In the genomic region with DNA sequence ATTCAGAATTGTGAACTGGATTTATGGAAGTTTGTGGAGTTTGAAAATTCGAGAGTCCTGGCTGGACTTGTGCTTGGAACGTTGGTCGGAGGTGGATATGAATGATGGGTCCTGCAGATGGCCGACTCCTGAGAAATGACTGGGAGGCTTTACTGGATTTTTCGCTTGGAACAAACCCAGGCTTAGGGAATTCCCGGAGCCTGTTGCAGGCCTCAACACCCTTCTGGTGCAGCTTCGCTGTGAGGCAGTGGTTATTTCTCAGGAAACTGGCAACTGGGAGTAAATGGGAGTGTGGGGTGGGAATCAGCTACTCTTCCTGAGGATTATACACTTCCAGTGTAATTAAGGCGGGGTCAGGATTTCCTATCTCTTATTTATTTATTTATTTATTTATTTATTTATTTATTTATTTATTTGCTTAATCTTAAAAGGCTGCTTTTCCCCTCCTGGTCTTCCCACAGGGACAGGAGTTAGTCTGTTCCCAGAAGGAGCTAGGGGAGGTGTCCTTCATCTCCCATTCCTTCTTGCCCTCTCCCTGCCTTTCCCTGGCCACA, we compare ENCODE assay signal across 9 cellular contexts. TPM values are rescaled to one million over a fixed set of nuclear protein-coding genes. Genes with fewer than 3 reads are reported as not detected.
DNase-seq lines count a peak whose midpoint lies in the region; ATAC-seq and TF ChIP-seq lines count a peak whose summit lies in the region.
"Had no signal": no experiment of that assay in that cellular context is flagged by ENCODE, and none has a peak within 500 bp of the region (broad histone marks: within the 10 kb centered on the region; RNA-seq: fewer than 3 reads in every experiment).

No MANE protein-coding gene starts in this region.

- H3K36me3 ChIP-seq in stomach (no peaks in the 10 kb centered on the region), body of pancreas (replicated peaks in 1 of 2; ENCODE audit: insufficient read depth in 1 of 2, low read depth in 2 of 2) (no peaks in the 10 kb centered on the region)

- TF ChIP-seq POLR2A in stomach (IDR thresholded peaks at IDR 0.05) (no peak), body of pancreas (IDR thresholded peaks at IDR 0.05) (no peak)

- no peaks in the 10 kb centered on the region for H3K27me3 ChIP-seq in right cardiac atrium (ENCODE audit: control insufficient read depth, insufficient read depth)
- H3K27me3 ChIP-seq in stomach = no peaks in the 10 kb centered on the region
- no peaks in the 10 kb centered on the region for H3K27me3 ChIP-seq in body of pancreas

- DNase-seq in activated CD4-positive, alpha-beta memory T cell treated with anti-CD3 and anti-CD28 coated beads for 36 hours = no peak
- no peak for DNase-seq in activated CD4-positive, alpha-beta memory T cell treated with anti-CD3 and anti-CD28 coated beads, Interleukin-2, amount 10 ng/mL, durations not matched to agents 7 days and 5 days
- DNase-seq in activated B cell treated with CpG ODN at 0.5 μM for 24 hours (no peak), right cardiac atrium (no peak), stomach (no peak), body of pancreas (no peak), NCI-H524 (lab: John Stamatoyannopoulos, UW) (no peak)
- DNase-seq: NCI-H1048 had no signal

- H3K27ac Mint-ChIP-seq in activated CD4-positive, alpha-beta memory T cell treated with anti-CD3 and anti-CD28 coated beads for 36 hours = peak overlapping the region; percentile 83
- no peak overlapping the region for H3K27ac Mint-ChIP-seq in activated CD4-positive, alpha-beta memory T cell treated with anti-CD3 and anti-CD28 coated beads, Interleukin-2, amount 10 ng/mL, durations not matched to agents 7 days and 5 days
- no peak overlapping the region for H3K27ac Mint-ChIP-seq in activated B cell treated with CpG ODN at 0.5 μM for 24 hours

- 24% methylated on average over 8 of the region's 8 CpGs for WGBS in right cardiac atrium
- WGBS in stomach, 5 donors = 44 to 75% (median 66%) methylated on average over 8 of the region's 8 CpGs
- 69 to 70% methylated on average over 8 of the region's 8 CpGs for WGBS in body of pancreas, 2 donors

- no peaks in the 10 kb centered on the region for H3K36me3 Mint-ChIP-seq in activated CD4-positive, alpha-beta memory T cell treated with anti-CD3 and anti-CD28 coated beads for 36 hours
- H3K36me3 Mint-ChIP-seq in activated CD4-positive, alpha-beta memory T cell treated with anti-CD3 and anti-CD28 coated beads, Interleukin-2, amount 10 ng/mL, durations not matched to agents 7 days and 5 days (ENCODE audit: low read depth) = peaks cover 12% of the 10 kb centered on the region
- peaks cover 4% of the 10 kb centered on the region for H3K36me3 Mint-ChIP-seq in activated B cell treated with CpG ODN at 0.5 μM for 24 hours (ENCODE audit: low read depth)

- H3K4me3 Mint-ChIP-seq in activated CD4-positive, alpha-beta memory T cell treated with anti-CD3 and anti-CD28 coated beads for 36 hours = peak overlapping the region; percentile 9
- H3K4me3 Mint-ChIP-seq in activated CD4-positive, alpha-beta memory T cell treated with anti-CD3 and anti-CD28 coated beads, Interleukin-2, amount 10 ng/mL, durations not matched to agents 7 days and 5 days = no peak overlapping the region
- peak overlapping the region; percentile 3 for H3K4me3 Mint-ChIP-seq in activated B cell treated with CpG ODN at 0.5 μM for 24 hours

- H3K4me1 ChIP-seq in right cardiac atrium (ENCODE audit: control insufficient read depth, insufficient read depth, low read length) = peaks cover 57% of the 10 kb centered on the region
- peaks cover 80 to 96% (median 88%) of the 10 kb centered on the region in 4 donors for H3K4me1 ChIP-seq in stomach
- H3K4me1 ChIP-seq in body of pancreas = peaks cover 87% of the 10 kb centered on the region

- H3K9me3 ChIP-seq in right cardiac atrium (ENCODE audit: control insufficient read depth, low read length) (no peaks in the 10 kb centered on the region), stomach (no peaks in the 10 kb centered on the region), body of pancreas (no peaks in the 10 kb centered on the region)

- H3K9me3 Mint-ChIP-seq in activated CD4-positive, alpha-beta memory T cell treated with anti-CD3 and anti-CD28 coated beads for 36 hours = no peaks in the 10 kb centered on the region
- no peaks in the 10 kb centered on the region for H3K9me3 Mint-ChIP-seq in activated CD4-positive, alpha-beta memory T cell treated with anti-CD3 and anti-CD28 coated beads, Interleukin-2, amount 10 ng/mL, durations not matched to agents 7 days and 5 days
- no peaks in the 10 kb centered on the region for H3K9me3 Mint-ChIP-seq in activated B cell treated with CpG ODN at 0.5 μM for 24 hours

- intact Hi-C loops in activated CD4-positive, alpha-beta memory T cell treated with anti-CD3 and anti-CD28 coated beads for 36 hours (cut with micrococcal nuclease) = no loop called here
- intact Hi-C loops in activated B cell treated with CpG ODN at 0.5 μM for 24 hours (cut with micrococcal nuclease) (no loop called here), right cardiac atrium (cut with DNase I) (no loop called here), stomach (cut with DNase I; ENCODE audit: low total_unique reads) (no loop called here), body of pancreas (cut with DNase I) (loop anchor here (10.0 kb wide), 1 partner anchor 79 kb away; no protein-coding TSS in a partner anchor)

- POLR2A ChIA-PET in activated CD4-positive, alpha-beta memory T cell treated with anti-CD3 and anti-CD28 coated beads for 36 hours (lab: Charles Lee) = interaction anchor here (1.1 to 2.6 kb wide), 2 partner anchors 20 kb away, joined by 5 to 14 read pairs; a partner anchor contains a TSS
- POLR2A ChIA-PET in activated CD4-positive, alpha-beta memory T cell treated with anti-CD3 and anti-CD28 coated beads, Interleukin-2, amount 10 ng/mL, durations not matched to agents 7 days and 5 days (lab: Charles Lee) = interaction anchor here (0.9 to 2.7 kb wide), 4 partner anchors 10 to 18 kb away, joined by 3 to 15 read pairs (median 4); no protein-coding TSS in a partner anchor
- POLR2A ChIA-PET in activated B cell treated with CpG ODN at 0.5 μM for 24 hours (lab: Charles Lee) = no interaction called here

- TF ChIP-seq CTCF in activated B cell treated with CpG ODN at 0.5 μM for 24 hours (IDR thresholded peaks at IDR 0.05) = no peak
- TF ChIP-seq CTCF in stomach (IDR thresholded peaks at IDR 0.05) = no peak
- TF ChIP-seq CTCF in body of pancreas (IDR thresholded peaks at IDR 0.05) = no peak

- H3K4me3 ChIP-seq in right cardiac atrium (ENCODE audit: low read length) (no peak overlapping the region), stomach (peak overlapping the region in 1 of 4 donors; percentile 5), body of pancreas (no peak overlapping the region)

- TF ChIP-seq EP300 in stomach (IDR thresholded peaks at IDR 0.05) = no peak

- CTCF ChIA-PET in activated CD4-positive, alpha-beta memory T cell treated with anti-CD3 and anti-CD28 coated beads for 36 hours (lab: Charles Lee) = interaction anchor here (0.8 to 3.6 kb wide), 11 partner anchors 10 to 243 kb away, joined by 3 to 21 read pairs (median 4); no protein-coding TSS in a partner anchor
- CTCF ChIA-PET in activated CD4-positive, alpha-beta memory T cell treated with anti-CD3 and anti-CD28 coated beads, Interleukin-2, amount 10 ng/mL, durations not matched to agents 7 days and 5 days (lab: Charles Lee) = interaction anchor here (1.4 to 3.3 kb wide), 2 partner anchors 21 to 42 kb away, joined by 7 to 10 read pairs; no protein-coding TSS in a partner anchor
- CTCF ChIA-PET in activated B cell treated with CpG ODN at 0.5 μM for 24 hours (lab: Charles Lee) = interaction anchor here (0.7 to 3.8 kb wide), 7 partner anchors 9 to 207 kb away, joined by 3 to 19 read pairs (median 3); a partner anchor contains a TSS

- H3K4me1 Mint-ChIP-seq in activated CD4-positive, alpha-beta memory T cell treated with anti-CD3 and anti-CD28 coated beads for 36 hours (ENCODE audit: low read depth) = peaks cover 91% of the 10 kb centered on the region
- peaks cover 81% of the 10 kb centered on the region for H3K4me1 Mint-ChIP-seq in activated CD4-positive, alpha-beta memory T cell treated with anti-CD3 and anti-CD28 coated beads, Interleukin-2, amount 10 ng/mL, durations not matched to agents 7 days and 5 days
- H3K4me1 Mint-ChIP-seq in activated B cell treated with CpG ODN at 0.5 μM for 24 hours = peaks cover 91% of the 10 kb centered on the region

- ATAC-seq in activated B cell treated with CpG ODN at 0.5 μM for 24 hours (ENCODE audit: low read depth) (no peak), right cardiac atrium (peak; percentile 7 to 35), body of pancreas (no peak), GM21576 (IDR thresholded peaks at IDR 0.05; ENCODE audit: unreplicated experiment) (no peak)

- no peaks in the 10 kb centered on the region for H3K27me3 Mint-ChIP-seq in activated CD4-positive, alpha-beta memory T cell treated with anti-CD3 and anti-CD28 coated beads for 36 hours
- H3K27me3 Mint-ChIP-seq in activated CD4-positive, alpha-beta memory T cell treated with anti-CD3 and anti-CD28 coated beads, Interleukin-2, amount 10 ng/mL, durations not matched to agents 7 days and 5 days = no peaks in the 10 kb centered on the region
- H3K27me3 Mint-ChIP-seq in activated B cell treated with CpG ODN at 0.5 μM for 24 hours = no peaks in the 10 kb centered on the region

- H3K27ac ChIP-seq in right cardiac atrium (ENCODE audit: low read length) (peak overlapping the region; percentile 92), stomach (peak overlapping the region in 4 of 5 donors; percentile 47 to 84 (median 58)), body of pancreas (peak overlapping the region in 2 of 4 donors; percentile 31 to 35)

RNA-seq across cellular contexts. Expression of a gene that starts 21.1 kb away (rescaled TPM):
- total RNA-seq in activated CD4-positive, alpha-beta memory T cell treated with anti-CD3 and anti-CD28 coated beads for 36 hours = 10 to 100 TPM; 96.9 to 97.4 TPM
- 10 to 100 TPM; 89.1 to 95.2 TPM for total RNA-seq in activated CD4-positive, alpha-beta memory T cell treated with anti-CD3 and anti-CD28 coated beads, Interleukin-2, amount 10 ng/mL, durations not matched to agents 7 days and 5 days
- total RNA-seq in activated B cell treated with CpG ODN at 0.5 μM for 24 hours = 71.2 and 72.1 TPM in 2 replicates
- 100 to 1,000 TPM; 192 to 221 (median 216) TPM for total RNA-seq in right cardiac atrium
- 129 TPM for polyA plus RNA-seq in right cardiac atrium
- 10 to 100 TPM; 22.6 to 78.0 (median 43.9) TPM for total RNA-seq in stomach
- polyA plus RNA-seq in stomach = 10 to 100 TPM; 30.1 to 60.8 (median 55.4) TPM
- total RNA-seq in body of pancreas = 10 to 100 TPM; 29.1 to 46.5 TPM

Comparison
In these comparisons a context has a peak if more than half of its experiments do, and no peak if none do; other contexts are left out.
1. ATAC-seq: peak in right cardiac atrium (2 of 2); none in activated B cell treated with CpG ODN at 0.5 μM for 24 hours (single experiment), body of pancreas (single experiment) and GM21576 (single experiment).